In the genomic region with DNA sequence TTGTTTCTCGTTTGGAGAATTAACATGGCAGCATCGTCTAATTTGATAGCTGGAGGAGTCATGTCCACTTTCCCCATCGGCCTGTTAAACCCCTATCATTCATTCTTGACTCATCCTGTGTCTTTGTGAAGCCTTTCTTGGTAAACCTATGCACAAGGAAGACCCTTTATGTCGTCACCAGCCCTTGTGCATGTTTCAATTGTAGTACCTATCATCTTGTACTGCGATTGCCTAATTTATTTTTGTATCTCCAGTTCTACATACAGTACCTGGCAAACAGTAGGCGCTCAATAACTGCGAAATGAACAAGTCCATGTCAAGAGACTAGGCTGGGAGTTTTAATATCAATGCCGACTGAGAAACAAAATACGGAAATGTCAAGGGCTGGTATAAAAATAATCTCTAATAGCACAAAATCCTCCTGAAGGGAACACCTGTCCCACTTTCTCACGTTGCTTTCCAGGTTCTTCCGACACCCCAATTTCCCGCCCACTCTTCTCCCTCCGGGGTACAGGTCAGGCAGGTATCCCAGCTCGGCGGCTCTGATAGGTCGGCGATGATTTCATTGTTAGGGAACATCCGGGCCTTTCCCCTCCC, we compare ENCODE assay signal across 1 cellular context.
A peak's percentile ranks its signal among the peaks of the same experiment; 100 is the strongest.
TF ChIP-seq lines count a peak whose summit lies in the region.

No MANE protein-coding gene starts in this region.

TF ChIP-seq in GM12878, 131 proteins besides CTCF, POLR2A, EP300 and RAD21:
- TF ChIP-seq POLR2AphosphoS5 (IDR thresholded peaks at IDR 0.05; ENCODE audit: low read length) (no peak), SRF (IDR thresholded peaks at IDR 0.05; ENCODE audit: low read depth in 2 of 2, low read length in 2 of 2) (no peak), BHLHE40 (IDR thresholded peaks at IDR 0.05; ENCODE audit: borderline replicate concordance in 1 of 2, low read depth in 2 of 2, low read length in 1 of 2) (no peak), NR2C1 (IDR thresholded peaks at IDR 0.05) (peak; percentile 94), SIN3A (IDR thresholded peaks at IDR 0.05; ENCODE audit: low read depth, low read length) (no peak), PAX8 (IDR thresholded peaks at IDR 0.05) (0 out of 2 replicates have a peak, but pooled peaks have one; percentile 19), ATF7 (IDR thresholded peaks at IDR 0.05; ENCODE audit: low read depth) (peak; percentile 97), DPF2 (IDR thresholded peaks at IDR 0.05) (no peak), MEF2B (IDR thresholded peaks at IDR 0.05; ENCODE audit: partially characterized antibody, poor library complexity, severe bottlenecking) (peak; percentile 55), GABPA (IDR thresholded peaks at IDR 0.05; ENCODE audit: low read depth) (peak; percentile 86), MTA2 (IDR thresholded peaks at IDR 0.05; ENCODE audit: low read depth) (peak; percentile 76), RB1 (IDR thresholded peaks at IDR 0.05; ENCODE audit: borderline replicate concordance) (peak; percentile 36; the same call in 1 of the 2 replicates), RELA (IDR thresholded peaks at IDR 0.05; ENCODE audit: borderline replicate concordance, partially characterized antibody) (no peak), JUND (IDR thresholded peaks at IDR 0.05; ENCODE audit: low read depth, low read length) (peak; percentile 31; the same call in 1 of the 2 replicates), NR2F1 (conservative IDR thresholded peaks at IDR 0.05) (no peak), CHD1 (IDR thresholded peaks at IDR 0.05; ENCODE audit: low read depth, low read length) (no peak), ZNF217 (IDR thresholded peaks at IDR 0.05) (0 out of 2 replicates have a peak, but pooled peaks have one; percentile 43)
- TF ChIP-seq, protein P1, sequence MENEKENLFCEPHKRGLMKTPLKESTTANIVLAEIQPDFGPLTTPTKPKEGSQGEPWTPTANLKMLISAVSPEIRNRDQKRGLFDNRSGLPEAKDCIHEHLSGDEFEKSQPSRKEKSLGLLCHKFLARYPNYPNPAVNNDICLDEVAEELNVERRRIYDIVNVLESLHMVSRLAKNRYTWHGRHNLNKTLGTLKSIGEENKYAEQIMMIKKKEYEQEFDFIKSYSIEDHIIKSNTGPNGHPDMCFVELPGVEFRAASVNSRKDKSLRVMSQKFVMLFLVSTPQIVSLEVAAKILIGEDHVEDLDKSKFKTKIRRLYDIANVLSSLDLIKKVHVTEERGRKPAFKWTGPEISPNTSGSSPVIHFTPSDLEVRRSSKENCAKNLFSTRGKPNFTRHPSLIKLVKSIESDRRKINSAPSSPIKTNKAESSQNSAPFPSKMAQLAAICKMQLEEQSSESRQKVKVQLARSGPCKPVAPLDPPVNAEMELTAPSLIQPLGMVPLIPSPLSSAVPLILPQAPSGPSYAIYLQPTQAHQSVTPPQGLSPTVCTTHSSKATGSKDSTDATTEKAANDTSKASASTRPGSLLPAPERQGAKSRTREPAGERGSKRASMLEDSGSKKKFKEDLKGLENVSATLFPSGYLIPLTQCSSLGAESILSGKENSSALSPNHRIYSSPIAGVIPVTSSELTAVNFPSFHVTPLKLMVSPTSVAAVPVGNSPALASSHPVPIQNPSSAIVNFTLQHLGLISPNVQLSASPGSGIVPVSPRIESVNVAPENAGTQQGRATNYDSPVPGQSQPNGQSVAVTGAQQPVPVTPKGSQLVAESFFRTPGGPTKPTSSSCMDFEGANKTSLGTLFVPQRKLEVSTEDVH (IDR thresholded peaks at IDR 0.05; ENCODE audit: low read depth, partially characterized antibody): peak; percentile 54
- TF ChIP-seq, protein P2, sequence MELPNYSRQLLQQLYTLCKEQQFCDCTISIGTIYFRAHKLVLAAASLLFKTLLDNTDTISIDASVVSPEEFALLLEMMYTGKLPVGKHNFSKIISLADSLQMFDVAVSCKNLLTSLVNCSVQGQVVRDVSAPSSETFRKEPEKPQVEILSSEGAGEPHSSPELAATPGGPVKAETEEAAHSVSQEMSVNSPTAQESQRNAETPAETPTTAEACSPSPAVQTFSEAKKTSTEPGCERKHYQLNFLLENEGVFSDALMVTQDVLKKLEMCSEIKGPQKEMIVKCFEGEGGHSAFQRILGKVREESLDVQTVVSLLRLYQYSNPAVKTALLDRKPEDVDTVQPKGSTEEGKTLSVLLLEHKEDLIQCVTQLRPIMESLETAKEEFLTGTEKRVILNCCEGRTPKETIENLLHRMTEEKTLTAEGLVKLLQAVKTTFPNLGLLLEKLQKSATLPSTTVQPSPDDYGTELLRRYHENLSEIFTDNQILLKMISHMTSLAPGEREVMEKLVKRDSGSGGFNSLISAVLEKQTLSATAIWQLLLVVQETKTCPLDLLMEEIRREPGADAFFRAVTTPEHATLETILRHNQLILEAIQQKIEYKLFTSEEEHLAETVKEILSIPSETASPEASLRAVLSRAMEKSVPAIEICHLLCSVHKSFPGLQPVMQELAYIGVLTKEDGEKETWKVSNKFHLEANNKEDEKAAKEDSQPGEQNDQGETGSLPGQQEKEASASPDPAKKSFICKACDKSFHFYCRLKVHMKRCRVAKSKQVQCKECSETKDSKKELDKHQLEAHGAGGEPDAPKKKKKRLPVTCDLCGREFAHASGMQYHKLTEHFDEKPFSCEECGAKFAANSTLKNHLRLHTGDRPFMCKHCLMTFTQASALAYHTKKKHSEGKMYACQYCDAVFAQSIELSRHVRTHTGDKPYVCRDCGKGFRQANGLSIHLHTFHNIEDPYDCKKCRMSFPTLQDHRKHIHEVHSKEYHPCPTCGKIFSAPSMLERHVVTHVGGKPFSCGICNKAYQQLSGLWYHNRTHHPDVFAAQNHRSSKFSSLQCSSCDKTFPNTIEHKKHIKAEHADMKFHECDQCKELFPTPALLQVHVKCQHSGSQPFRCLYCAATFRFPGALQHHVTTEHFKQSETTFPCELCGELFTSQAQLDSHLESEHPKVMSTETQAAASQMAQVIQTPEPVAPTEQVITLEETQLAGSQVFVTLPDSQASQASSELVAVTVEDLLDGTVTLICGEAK (IDR thresholded peaks at IDR 0.05; ENCODE audit: borderline replicate concordance): peak; percentile 82; the same call in 1 of the 2 replicates
- TF ChIP-seq, protein P3, sequence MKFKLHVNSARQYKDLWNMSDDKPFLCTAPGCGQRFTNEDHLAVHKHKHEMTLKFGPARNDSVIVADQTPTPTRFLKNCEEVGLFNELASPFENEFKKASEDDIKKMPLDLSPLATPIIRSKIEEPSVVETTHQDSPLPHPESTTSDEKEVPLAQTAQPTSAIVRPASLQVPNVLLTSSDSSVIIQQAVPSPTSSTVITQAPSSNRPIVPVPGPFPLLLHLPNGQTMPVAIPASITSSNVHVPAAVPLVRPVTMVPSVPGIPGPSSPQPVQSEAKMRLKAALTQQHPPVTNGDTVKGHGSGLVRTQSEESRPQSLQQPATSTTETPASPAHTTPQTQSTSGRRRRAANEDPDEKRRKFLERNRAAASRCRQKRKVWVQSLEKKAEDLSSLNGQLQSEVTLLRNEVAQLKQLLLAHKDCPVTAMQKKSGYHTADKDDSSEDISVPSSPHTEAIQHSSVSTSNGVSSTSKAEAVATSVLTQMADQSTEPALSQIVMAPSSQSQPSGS (IDR thresholded peaks at IDR 0.05; ENCODE audit: low read length): peak; percentile 75; the same call in 1 of the 2 replicates
